Comparison of ENCODE assay signal across 1 cellular context in the genomic region with DNA sequence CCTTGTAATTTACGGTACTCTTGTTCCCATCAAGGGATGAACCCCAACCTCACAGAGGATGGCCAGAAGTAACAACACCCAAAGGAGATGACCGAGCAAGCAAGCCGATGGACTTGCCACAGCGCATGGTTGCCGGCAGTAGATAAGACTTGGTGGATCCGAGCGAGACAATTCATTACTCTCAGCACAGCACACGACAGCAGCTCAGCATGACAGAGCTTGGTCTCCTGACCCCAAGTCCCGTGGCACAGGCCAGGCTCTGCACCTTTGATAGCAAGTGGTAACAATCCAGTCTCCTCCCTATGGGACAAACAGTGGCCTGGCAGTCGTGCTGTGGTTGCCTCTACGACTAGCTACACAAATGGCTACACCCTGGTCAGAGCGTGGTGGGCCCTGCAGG.
TF ChIP-seq lines count a peak whose summit lies in the region.

No MANE protein-coding gene starts in this region.

TF ChIP-seq in H1, 55 proteins besides CTCF, POLR2A, EP300 and RAD21:
- TF ChIP-seq NRF1 (IDR thresholded peaks at IDR 0.05; ENCODE audit: low read depth, low read length) (no peak), KDM5A (IDR thresholded peaks at IDR 0.05; ENCODE audit: low read length) (no peak), RXRA (IDR thresholded peaks at IDR 0.05; ENCODE audit: insufficient read depth, low read depth, low read length) (no peak), BACH1 (IDR thresholded peaks at IDR 0.05; ENCODE audit: low read length) (no peak)
